18 cellular contexts compared by ENCODE assay signal in genomic region chr4:92339671-92340070, GRCh38. TPM values are rescaled to one million over a fixed set of nuclear protein-coding genes. Genes with fewer than 3 reads are reported as not detected.
DNase-seq lines count a peak whose midpoint lies in the region; ATAC-seq and TF ChIP-seq lines count a peak whose summit lies in the region.
"Had no signal": no experiment of that assay in that cellular context is flagged by ENCODE, and none has a peak within 500 bp of the region (broad histone marks: within the 10 kb centered on the region; RNA-seq: fewer than 3 reads in every experiment).

No MANE protein-coding gene starts in this region.

- H3K36me3 ChIP-seq in body of pancreas (replicated peaks in 1 of 2; ENCODE audit: insufficient read depth in 1 of 2, low read depth in 2 of 2) = no peaks in the 10 kb centered on the region
- H3K36me3 ChIP-seq: BLaER1 treated with 17β-estradiol and CSF1 and Interleukin-3, amounts not matched to agents 10 nM and 100 nM had no signal

- POLR2A ChIA-PET in activated CD4-positive, alpha-beta T cell treated with anti-CD3 and anti-CD28 coated beads for 36 hours (lab: Charles Lee) = no interaction called here

- CTCF ChIA-PET in activated CD4-positive, alpha-beta T cell treated with anti-CD3 and anti-CD28 coated beads for 36 hours (lab: Charles Lee) = no interaction called here

- H3K27ac ChIP-seq in body of pancreas = no peak overlapping the region
- H3K27ac ChIP-seq: BLaER1 treated with 17β-estradiol and CSF1 and Interleukin-3, amounts not matched to agents 10 nM and 100 nM had no signal

- no peaks in the 10 kb centered on the region for H3K9me3 ChIP-seq in body of pancreas
- H3K9me3 ChIP-seq: BLaER1 treated with 17β-estradiol and CSF1 and Interleukin-3, amounts not matched to agents 10 nM and 100 nM had no signal

- no peak for ATAC-seq in body of pancreas
- ATAC-seq in activated CD4-positive, alpha-beta T cell treated with anti-CD3 and anti-CD28 coated beads for 36 hours = no peak

- peaks cover 2% of the 10 kb centered on the region for H3K9me3 Mint-ChIP-seq in activated CD4-positive, alpha-beta T cell treated with anti-CD3 and anti-CD28 coated beads for 36 hours (ENCODE audit: low read depth)

- H3K4me3 ChIP-seq in body of pancreas = no peak overlapping the region
- H3K4me3 ChIP-seq: BLaER1 treated with 17β-estradiol and CSF1 and Interleukin-3, amounts not matched to agents 10 nM and 100 nM had no signal

- in situ Hi-C loops in G401 (cut with HindIII; ENCODE audit: low sequenced_read_pairs) = no loop called here

- no peak overlapping the region for H3K27ac Mint-ChIP-seq in activated CD4-positive, alpha-beta T cell treated with anti-CD3 and anti-CD28 coated beads for 36 hours
- H3K27ac Mint-ChIP-seq: CD4-positive, CD25-positive, alpha-beta regulatory T cell had no signal

- H3K36me3 Mint-ChIP-seq in activated CD4-positive, alpha-beta T cell treated with anti-CD3 and anti-CD28 coated beads for 36 hours (ENCODE audit: low read depth) = no peaks in the 10 kb centered on the region
- H3K36me3 Mint-ChIP-seq: CD4-positive, CD25-positive, alpha-beta regulatory T cell had no signal

- H3K4me1 ChIP-seq in body of pancreas = peaks cover 4% of the 10 kb centered on the region
- H3K4me1 ChIP-seq: BLaER1 treated with 17β-estradiol and CSF1 and Interleukin-3, amounts not matched to agents 10 nM and 100 nM had no signal

- H3K4me1 Mint-ChIP-seq in activated CD4-positive, alpha-beta T cell treated with anti-CD3 and anti-CD28 coated beads for 36 hours = no peaks in the 10 kb centered on the region
- H3K4me1 Mint-ChIP-seq: CD4-positive, CD25-positive, alpha-beta regulatory T cell had no signal

- no peak for TF ChIP-seq CTCF in body of pancreas (IDR thresholded peaks at IDR 0.05)

- intact Hi-C loops in body of pancreas (cut with DNase I) = no loop called here
- intact Hi-C loops in activated CD4-positive, alpha-beta T cell treated with anti-CD3 and anti-CD28 coated beads for 36 hours (cut with DNase I, micrococcal nuclease) = no loop called here

- DNase-seq in G401 (ENCODE audit: low spot score) = peak; percentile 24
- DNase-seq in M059J (ENCODE audit: low read depth) = peak; percentile 1
- DNase-seq in astrocyte of the hippocampus (ENCODE audit: low read depth, low spot score) = peak; percentile 28
- DNase-seq in fibroblast of peridontal ligament (ENCODE audit: extremely low read depth) = peak; percentile 67
- DNase-seq in effector CD8-positive, alpha-beta T cell (lab: John Stamatoyannopoulos, UW) = no peak
- no peak for DNase-seq in body of pancreas
- DNase-seq in activated CD4-positive, alpha-beta T cell treated with anti-CD3 and anti-CD28 coated beads for 36 hours = no peak
- DNase-seq: ACHN; CD4-positive, CD25-positive, alpha-beta regulatory T cell; DMS153; DMS79 treated with DMSO at 0.1 percent for 48 hours; EL; GDM1; H7; IMR-90 had no signal

- H3K4me3 Mint-ChIP-seq in activated CD4-positive, alpha-beta T cell treated with anti-CD3 and anti-CD28 coated beads for 36 hours = no peak overlapping the region
- H3K4me3 Mint-ChIP-seq: CD4-positive, CD25-positive, alpha-beta regulatory T cell had no signal

- no peak for TF ChIP-seq POLR2A in body of pancreas (IDR thresholded peaks at IDR 0.05)

- H3K27me3 Mint-ChIP-seq in activated CD4-positive, alpha-beta T cell treated with anti-CD3 and anti-CD28 coated beads for 36 hours = no peaks in the 10 kb centered on the region
- H3K27me3 Mint-ChIP-seq: CD4-positive, CD25-positive, alpha-beta regulatory T cell had no signal

- WGBS in body of pancreas, 2 donors = 67 to 78% methylated on average over 4 of the region's 4 CpGs

- H3K27me3 ChIP-seq in body of pancreas = no peaks in the 10 kb centered on the region
- H3K27me3 ChIP-seq: BLaER1 treated with 17β-estradiol and CSF1 and Interleukin-3, amounts not matched to agents 10 nM and 100 nM had no signal

RNA-seq across cellular contexts. Expression of gene GRID2, which starts 35.9 kb away (rescaled TPM):
- not detected in 2 replicates for total RNA-seq in G401 (2014; rRNA removed; shearing (Covaris generic))
- total RNA-seq in M059J (2014; rRNA removed; shearing (Covaris generic)) = 0.10 TPM in 1 of 2 replicates, not detected in the other
- not detected for total RNA-seq in body of pancreas
- not detected for total RNA-seq in activated CD4-positive, alpha-beta T cell treated with anti-CD3 and anti-CD28 coated beads for 36 hours
- total RNA-seq: A172; CD4-positive, CD25-positive, alpha-beta regulatory T cell; HT-29 had no signal

Comparison
In these comparisons a context has a peak if more than half of its experiments do, and no peak if none do; other contexts are left out.
1. DNase-seq: peak in G401 (single experiment), M059J (single experiment), astrocyte of the hippocampus (single experiment) and fibroblast of peridontal ligament (single experiment); none in effector CD8-positive, alpha-beta T cell (single experiment), body of pancreas (0 of 4) and activated CD4-positive, alpha-beta T cell treated with anti-CD3 and anti-CD28 coated beads for 36 hours (single experiment).